Comparison of ENCODE assay signal across 8 cellular contexts in genomic region chr7:73005693-73006447, GRCh38. TPM values are rescaled to one million over a fixed set of nuclear protein-coding genes. Genes with fewer than 3 reads are reported as not detected.
DNase-seq lines count a peak whose midpoint lies in the region; ATAC-seq lines count a peak whose summit lies in the region.

No MANE protein-coding gene starts in this region.

- H3K4me3 ChIP-seq in skin epidermis: peak overlapping the region; percentile 60 to 79 (median 67)

- H3K27ac ChIP-seq in skin epidermis: peak overlapping the region; percentile 39 to 91 (median 86)

- ATAC-seq in GM18520 (IDR thresholded peaks at IDR 0.05; ENCODE audit: unreplicated experiment): peak; percentile 73
- ATAC-seq in HG02763 (IDR thresholded peaks at IDR 0.05; ENCODE audit: unreplicated experiment): peak; percentile 88

- DNase-seq in NCI-H460 (ENCODE audit: extremely low read depth, low read depth): peak; percentile 87
- DNase-seq in activated CD8-positive, alpha-beta memory T cell treated with anti-CD3 and anti-CD28 coated beads, Interleukin-2, amount 50 U/mL, for 1 hour (ENCODE audit: extremely low read depth): peak; percentile 80
- DNase-seq in effector CD4-positive, alpha-beta T cell: peak; percentile 78
- peak; percentile 97 for DNase-seq in left kidney (ENCODE audit: low read depth, low spot score)
- peak; percentile 87 for DNase-seq in ureter (ENCODE audit: low spot score)

RNA-seq across cellular contexts. Expression of gene SPDYE8, which starts 23.7 kb away (rescaled TPM):
- 0.46 and 0.52 TPM in 2 replicates for total RNA-seq in NCI-H460 (2014; rRNA removed; shearing (Covaris generic))
- 0.06 and 2.2 TPM in 2 replicates for polyA plus RNA-seq in NCI-H460 (2014; cell fraction: nucleus; rRNA removed)
- total RNA-seq in ureter: not detected

RNA-seq across cellular contexts. Expression of gene TRIM74, which starts 36.6 kb away (rescaled TPM):
- total RNA-seq in NCI-H460 (2014; rRNA removed; shearing (Covaris generic)): 0.12 TPM in 1 of 2 replicates, not detected in the other
- polyA plus RNA-seq in NCI-H460 (2014; cell fraction: nucleus; rRNA removed): not detected in 2 replicates
- total RNA-seq in ureter: 2.1 TPM

RNA-seq across cellular contexts. Expression of gene SPDYE11, which starts 51.8 kb away (rescaled TPM):
- 0.54 and 0.55 TPM in 2 replicates for total RNA-seq in NCI-H460 (2014; rRNA removed; shearing (Covaris generic))
- 0.06 and 1.3 TPM in 2 replicates for polyA plus RNA-seq in NCI-H460 (2014; cell fraction: nucleus; rRNA removed)
- not detected for total RNA-seq in ureter

Comparison
In these comparisons a context has a peak if more than half of its experiments do, and no peak if none do; other contexts are left out.
1. Peak in every context shown above with its lines: DNase-seq, ATAC-seq, H3K4me3 ChIP-seq and H3K27ac ChIP-seq.